In the genomic region with DNA sequence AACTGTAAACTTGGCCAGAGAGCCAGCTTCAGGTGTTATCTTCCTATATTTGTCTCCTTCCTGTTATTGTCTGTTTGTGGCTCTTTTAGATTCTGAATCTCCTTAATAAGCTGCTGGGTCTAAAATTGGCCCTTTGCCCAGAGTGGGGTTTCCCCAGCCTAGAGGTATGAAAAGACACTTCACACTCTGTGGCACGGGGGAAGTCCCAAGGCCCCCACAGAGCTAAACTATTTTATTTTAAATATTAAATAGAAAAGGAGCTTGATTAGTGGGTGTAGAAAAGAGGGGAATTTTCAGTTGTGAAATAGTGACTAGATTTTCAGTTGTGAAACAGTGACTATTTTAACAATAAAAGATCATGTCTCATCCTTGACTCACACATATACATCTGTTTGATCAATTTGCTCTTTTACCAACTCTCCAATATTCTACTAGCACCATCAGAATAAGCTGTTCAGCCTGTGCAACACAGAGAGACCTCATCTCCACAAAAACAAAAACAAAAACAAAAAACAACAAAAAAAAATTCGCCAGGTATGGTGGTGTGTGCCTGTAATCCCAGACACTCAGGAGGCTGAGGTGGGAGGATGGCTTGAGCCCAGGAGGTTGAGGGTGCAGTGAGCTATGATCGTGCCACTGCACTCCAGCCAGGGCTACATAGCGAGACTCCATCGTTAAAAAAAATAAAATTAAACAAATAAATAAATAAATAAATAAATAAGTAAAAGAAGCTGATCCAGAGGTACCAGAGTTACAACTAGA, we compare ENCODE assay signal across 8 cellular contexts. TPM values are rescaled to one million over a fixed set of nuclear protein-coding genes. Genes with fewer than 3 reads are reported as not detected.
DNase-seq lines count a peak whose midpoint lies in the region; ATAC-seq, FAIRE-seq and TF ChIP-seq lines count a peak whose summit lies in the region.

No MANE protein-coding gene starts in this region.

- no peak for TF ChIP-seq EP300 in HepG2 (IDR thresholded peaks at IDR 0.05; ENCODE audit: low read depth in 2 of 2, low read length in 2 of 2)
- no peak for TF ChIP-seq EP300 in HepG2 (CRISPR knock-in tag; IDR thresholded peaks at IDR 0.05; ENCODE audit: borderline replicate concordance)

- intact Hi-C loops in HepG2 (cut with micrococcal nuclease; ENCODE audit: unreplicated experiment) = no loop called here

- BruUV-seq in HepG2 (replicated peaks; lab: Mats Ljungman, UMichigan) = no TSS peak

- no peaks in the 10 kb centered on the region for H3K27me3 Mint-ChIP-seq in astrocyte (ENCODE audit: low read depth, unreplicated experiment)

- H3K4me1 ChIP-seq in astrocyte (ENCODE audit: insufficient read depth, low read length) (no peaks in the 10 kb centered on the region), HepG2 (ENCODE audit: insufficient read depth, low read length) (no peaks in the 10 kb centered on the region; the same call in 1 of the 2 replicates)

- FAIRE-seq in astrocyte (lab: Jason Lieb, UNC) (no peak), HepG2 (lab: Jason Lieb, UNC) (no peak), D721Med (lab: Jason Lieb, UNC) (no peak)

- WGBS in HepG2 (ENCODE audit: low lambda C conversion rate) = 1% methylated on average over 5 of the region's 5 CpGs

- no peaks in the 10 kb centered on the region for H3K27me3 ChIP-seq in SU-DHL-6 (ENCODE audit: low read length)
- H3K27me3 ChIP-seq in astrocyte (ENCODE audit: insufficient read depth, low read length) = no peaks in the 10 kb centered on the region
- no peaks in the 10 kb centered on the region for H3K27me3 ChIP-seq in HepG2 (ENCODE audit: control insufficient read depth in 1 of 2, insufficient read depth in 2 of 2, low read length in 2 of 2)

- H3K36me3 ChIP-seq in SU-DHL-6 (ENCODE audit: low read length) (no peaks in the 10 kb centered on the region), astrocyte (ENCODE audit: insufficient read depth, low read length) (no peaks in the 10 kb centered on the region), HepG2 (replicated peaks in 1 of 2; ENCODE audit: control insufficient read depth in 1 of 2, insufficient read depth in 2 of 2, low read length in 2 of 2) (no peaks in the 10 kb centered on the region)

- H3K4me3 ChIP-seq in SU-DHL-6 (ENCODE audit: insufficient read depth, low read length, poor library complexity, severe bottlenecking) (no peak overlapping the region), astrocyte (ENCODE audit: insufficient read depth, low read depth, low read length) (no peak overlapping the region), HepG2 (replicated peaks in 1 of 3; ENCODE audit: insufficient read depth in 1 of 3, low read depth in 2 of 3, low read length in 3 of 3) (no peak overlapping the region)

- H3K9ac ChIP-seq in SU-DHL-6 (ENCODE audit: low read length) = no peak overlapping the region
- no peak overlapping the region for H3K9ac ChIP-seq in astrocyte (ENCODE audit: low read length)
- H3K9ac ChIP-seq in HepG2 (ENCODE audit: insufficient read depth, low read depth, low read length) = no peak overlapping the region

- DNase-seq in astrocyte (ENCODE audit: low read depth) (peak; percentile 8), HepG2 (ENCODE audit: low spot score) (no peak), D721Med (ENCODE audit: insufficient read length, low spot score) (no peak), NCI-H524 treated with DMSO at 0.1 percent for 48 hours (lab: John Stamatoyannopoulos, UW) (no peak)
- DNase-seq in stimulated activated CD8-positive, alpha-beta memory T cell treated with anti-CD3 and anti-CD28 coated beads, Interleukin-12 subunit alpha, Interleukin-12 subunit beta, amount 100 ng/mL, for 1 hour (ENCODE audit: low read depth) = peak; percentile 76

- H3K9me3 ChIP-seq in SU-DHL-6 (ENCODE audit: insufficient read depth, low read length) (no peaks in the 10 kb centered on the region), astrocyte (ENCODE audit: insufficient read depth, low read depth, low read length) (no peaks in the 10 kb centered on the region), HepG2 (ENCODE audit: low read length) (no peaks in the 10 kb centered on the region)

- CTCF ChIA-PET in HepG2 (lab: Yijun Ruan, JAX; ENCODE audit: low intra/inter-chr PET ratio, low total read pairs) = no interaction called here

- TF ChIP-seq CTCF in SU-DHL-6 (IDR thresholded peaks at IDR 0.05; ENCODE audit: insufficient read depth, low read length, poor library complexity, severe bottlenecking) = no peak
- TF ChIP-seq CTCF in astrocyte (IDR thresholded peaks at IDR 0.05; ENCODE audit: insufficient read depth, low read depth, low read length) = no peak
- TF ChIP-seq CTCF in HepG2 (CRISPR knock-in tag; IDR thresholded peaks at IDR 0.05) = no peak
- TF ChIP-seq CTCF in D721Med (IDR thresholded peaks at IDR 0.05; ENCODE audit: insufficient read depth, missing control alignments) = no peak

- no peak overlapping the region for H3K4me3 Mint-ChIP-seq in astrocyte (ENCODE audit: unreplicated experiment)

- peaks cover 12% of the 10 kb centered on the region for H3K4me1 Mint-ChIP-seq in astrocyte (ENCODE audit: low read depth, unreplicated experiment)

- no peaks in the 10 kb centered on the region for H3K9me2 ChIP-seq in SU-DHL-6 (replicated peaks; ENCODE audit: insufficient read depth, low read length)

- no peaks in the 10 kb centered on the region for H3F3A ChIP-seq in SU-DHL-6 (ENCODE audit: insufficient read depth)

- H3K27ac ChIP-seq in SU-DHL-6 (ENCODE audit: low read depth, low read length) (no peak overlapping the region; the same call in 1 of the 2 replicates), astrocyte (ENCODE audit: low read depth, low read length) (no peak overlapping the region), HepG2 (ENCODE audit: extremely low read length, insufficient read depth, low read length) (no peak overlapping the region)

- H2AFZ ChIP-seq in SU-DHL-6 (ENCODE audit: low read depth, low read length, severe bottlenecking) (no peak overlapping the region), astrocyte (ENCODE audit: low read depth, low read length) (no peak overlapping the region), HepG2 (ENCODE audit: low read length) (no peak overlapping the region)

- in situ Hi-C loops in HepG2 (cut with HindIII; ENCODE audit: extremely low pct_ligation_motif_present, low pct_unique_long_range_greater_than_20kb) = no loop called here

- H3K4me2 ChIP-seq in SU-DHL-6 (ENCODE audit: low read depth, low read length, poor library complexity, severe bottlenecking) (peak overlapping the region; percentile 50), astrocyte (ENCODE audit: low read length) (no peak overlapping the region), HepG2 (ENCODE audit: low read depth, low read length) (no peak overlapping the region)

- no peak for TF ChIP-seq POLR2A in HepG2 (IDR thresholded peaks at IDR 0.05; ENCODE audit: insufficient read depth in 1 of 2, low read depth in 2 of 2, low read length in 2 of 2)

- H3K9me3 Mint-ChIP-seq in astrocyte (ENCODE audit: unreplicated experiment) = peaks cover 4% of the 10 kb centered on the region

- H3K79me2 ChIP-seq in SU-DHL-6 (ENCODE audit: insufficient read depth, low read length) (no peaks in the 10 kb centered on the region), astrocyte (ENCODE audit: insufficient read depth, low read length) (no peaks in the 10 kb centered on the region), HepG2 (ENCODE audit: insufficient read depth, low read length) (no peaks in the 10 kb centered on the region)

- no peak for TF ChIP-seq RAD21 in HepG2 (CRISPR knock-in tag; IDR thresholded peaks at IDR 0.05)

- POLR2A ChIA-PET in HepG2 (lab: Yijun Ruan, JAX) = no interaction called here

- H4K20me1 ChIP-seq in SU-DHL-6 (ENCODE audit: low read depth, low read length) (no peaks in the 10 kb centered on the region), astrocyte (ENCODE audit: insufficient read depth, low read length) (no peaks in the 10 kb centered on the region), HepG2 (ENCODE audit: insufficient read depth, low read length) (no peaks in the 10 kb centered on the region)

- peak; percentile 93 for ATAC-seq in GM18502 (IDR thresholded peaks at IDR 0.05; ENCODE audit: poor library complexity, unreplicated experiment)
- peak; percentile 93 for ATAC-seq in HG02840 (IDR thresholded peaks at IDR 0.05; ENCODE audit: low FRiP score, unreplicated experiment)
- ATAC-seq in HepG2 = no peak

- peaks cover 3% of the 10 kb centered on the region for H3K36me3 Mint-ChIP-seq in astrocyte (ENCODE audit: low read depth, unreplicated experiment)

- no peak overlapping the region for H3K27ac Mint-ChIP-seq in astrocyte (ENCODE audit: unreplicated experiment)

RNA-seq across cellular contexts. Expression of a gene that starts 24.9 kb away (rescaled TPM):
- total RNA-seq in astrocyte = 29.0 and 31.1 TPM in 2 replicates
- 15.9 and 16.5 TPM in 2 replicates for total RNA-seq in HepG2 (2016; rRNA removed; fragmentation: Illumina TruSeq; extraction: Trizol)
- 5.1 and 6.2 TPM in 2 replicates for total RNA-seq in HepG2 (2016; cell fraction: cytosol; rRNA removed; fragmentation: Illumina TruSeq; extraction: Trizol; ENCODE audit: low read depth)
- 16.7 and 17.9 TPM in 2 replicates for total RNA-seq in HepG2 (2016; cell fraction: insoluble cytoplasmic fraction; rRNA removed; fragmentation: Illumina TruSeq; extraction: Trizol)
- total RNA-seq in HepG2 (2016; cell fraction: membrane; rRNA removed; fragmentation: Illumina TruSeq; extraction: Trizol) = 20.0 and 20.8 TPM in 2 replicates
- total RNA-seq in HepG2 (2016; cell fraction: nucleus; rRNA removed; fragmentation: Illumina TruSeq; extraction: Trizol) = 11.5 and 12.2 TPM in 2 replicates
- 8.9 and 9.6 TPM in 2 replicates for polyA plus RNA-seq in HepG2 (2011; rRNA removed)
- 5.6 and 7.3 TPM in 2 replicates for polyA plus RNA-seq in HepG2 (2011; cell fraction: cytosol; rRNA removed)
- 5.6 and 6.3 TPM in 2 replicates for polyA plus RNA-seq in HepG2 (2011; cell fraction: nucleus; rRNA removed)
- polyA plus RNA-seq in HepG2 (2012) = 9.8 and 12.1 TPM in 2 replicates
- 4.9 and 5.0 TPM in 2 replicates for polyA plus RNA-seq in HepG2 (2016; cell fraction: cytosol; fragmentation: Illumina TruSeq; extraction: Trizol; ENCODE audit: low read depth)
- 19.5 and 19.7 TPM in 2 replicates for polyA plus RNA-seq in HepG2 (2016; cell fraction: insoluble cytoplasmic fraction; fragmentation: Illumina TruSeq; extraction: Trizol; ENCODE audit: low read depth)
- 13.3 and 13.8 TPM in 2 replicates for polyA plus RNA-seq in HepG2 (2016; cell fraction: membrane; fragmentation: Illumina TruSeq; extraction: Trizol; ENCODE audit: low read depth)
- 12.1 and 12.7 TPM in 2 replicates for polyA plus RNA-seq in HepG2 (2016; cell fraction: nucleus; fragmentation: Illumina TruSeq; extraction: Trizol; ENCODE audit: insufficient read depth, low read depth)
- 11.6 and 16.6 TPM in 2 replicates for polyA minus RNA-seq in HepG2 (2011; rRNA and poly(A)+ RNA removed; ENCODE audit: low replicate concordance)
- 11.3 and 13.7 TPM in 2 replicates for polyA minus RNA-seq in HepG2 (2011; cell fraction: cytosol; rRNA and poly(A)+ RNA removed)
- 15.8 and 17.0 TPM in 2 replicates for polyA minus RNA-seq in HepG2 (2011; cell fraction: nucleus; rRNA and poly(A)+ RNA removed)

RNA-seq across cellular contexts. Expression of a gene that starts 36.5 kb away (rescaled TPM):
- 12.1 and 22.9 TPM in 2 replicates for total RNA-seq in astrocyte
- total RNA-seq in HepG2 (2016; rRNA removed; fragmentation: Illumina TruSeq; extraction: Trizol) = 0.11 TPM in 1 of 2 replicates, not detected in the other
- not detected in 2 replicates for total RNA-seq in HepG2 (2016; cell fraction: cytosol; rRNA removed; fragmentation: Illumina TruSeq; extraction: Trizol; ENCODE audit: low read depth)
- total RNA-seq in HepG2 (2016; cell fraction: insoluble cytoplasmic fraction; rRNA removed; fragmentation: Illumina TruSeq; extraction: Trizol) = 0.06 TPM in 1 of 2 replicates, not detected in the other
- total RNA-seq in HepG2 (2016; cell fraction: membrane; rRNA removed; fragmentation: Illumina TruSeq; extraction: Trizol) = 0.12 TPM in 1 of 2 replicates, not detected in the other
- total RNA-seq in HepG2 (2016; cell fraction: nucleus; rRNA removed; fragmentation: Illumina TruSeq; extraction: Trizol) = not detected in 2 replicates
- polyA plus RNA-seq in HepG2 (2011; rRNA removed) = 0.14 and 0.15 TPM in 2 replicates
- 0.05 TPM in 2 replicates for polyA plus RNA-seq in HepG2 (2011; cell fraction: cytosol; rRNA removed)
- 0.10 and 0.26 TPM in 2 replicates for polyA plus RNA-seq in HepG2 (2011; cell fraction: nucleus; rRNA removed)
- 0.09 and 0.36 TPM in 2 replicates for polyA plus RNA-seq in HepG2 (2012)
- not detected in 2 replicates for polyA plus RNA-seq in HepG2 (2016; cell fraction: cytosol; fragmentation: Illumina TruSeq; extraction: Trizol; ENCODE audit: low read depth)
- 0.08 TPM in 1 of 2 replicates, not detected in the other for polyA plus RNA-seq in HepG2 (2016; cell fraction: insoluble cytoplasmic fraction; fragmentation: Illumina TruSeq; extraction: Trizol; ENCODE audit: low read depth)
- 0.16 TPM in 1 of 2 replicates, not detected in the other for polyA plus RNA-seq in HepG2 (2016; cell fraction: membrane; fragmentation: Illumina TruSeq; extraction: Trizol; ENCODE audit: low read depth)
- polyA plus RNA-seq in HepG2 (2016; cell fraction: nucleus; fragmentation: Illumina TruSeq; extraction: Trizol; ENCODE audit: insufficient read depth, low read depth) = 0.36 TPM in 1 of 2 replicates, not detected in the other
- polyA minus RNA-seq in HepG2 (2011; rRNA and poly(A)+ RNA removed; ENCODE audit: low replicate concordance) = 0.06 and 0.09 TPM in 2 replicates
- polyA minus RNA-seq in HepG2 (2011; cell fraction: cytosol; rRNA and poly(A)+ RNA removed) = not detected in 2 replicates
- polyA minus RNA-seq in HepG2 (2011; cell fraction: nucleus; rRNA and poly(A)+ RNA removed) = 0.13 and 0.37 TPM in 2 replicates

Comparison
In these comparisons a context has a peak if more than half of its experiments do, and no peak if none do; other contexts are left out.
1. DNase-seq: peak in astrocyte (single experiment) and stimulated activated CD8-positive, alpha-beta memory T cell treated with anti-CD3 and anti-CD28 coated beads, Interleukin-12 subunit alpha, Interleukin-12 subunit beta, amount 100 ng/mL, for 1 hour (single experiment); none in HepG2 (single experiment), D721Med (single experiment) and NCI-H524 treated with DMSO at 0.1 percent for 48 hours (single experiment).